8 cellular contexts compared by ENCODE assay signal in genomic region chr5:36874465-36874864, GRCh38. TPM values are rescaled to one million over a fixed set of nuclear protein-coding genes. Genes with fewer than 3 reads are reported as not detected.
DNase-seq lines count a peak whose midpoint lies in the region.

No MANE protein-coding gene starts in this region.

- no peak for DNase-seq in activated naive CD4-positive, alpha-beta T cell treated with Interleukin-2 at 50 U/mL for 16 hours
- DNase-seq in activated CD4-positive, alpha-beta memory T cell treated with anti-CD3 and anti-CD28 coated beads for 36 hours: no peak
- no peak for DNase-seq in GDM1 (lab: John Stamatoyannopoulos, UW)
- no peak for DNase-seq in NCI-H187 treated with DMSO at 0.1 percent for 48 hours (lab: John Stamatoyannopoulos, UW)
- no peak for DNase-seq in ecto neural progenitor cell (ENCODE audit: low spot score)

- H3K9me3 Mint-ChIP-seq in activated naive CD4-positive, alpha-beta T cell treated with anti-CD3 and anti-CD28 coated beads, Interleukin-2, amount 50 U/mL, for 24 hours: no peaks in the 10 kb centered on the region
- H3K9me3 Mint-ChIP-seq in activated CD4-positive, alpha-beta memory T cell treated with anti-CD3 and anti-CD28 coated beads for 36 hours: no peaks in the 10 kb centered on the region

- H3K4me1 ChIP-seq in iPS-20b (ENCODE audit: insufficient read depth, low read length): peaks cover 19% of the 10 kb centered on the region
- peaks cover 5% of the 10 kb centered on the region for H3K4me1 ChIP-seq in thymus (ENCODE audit: control insufficient read depth, insufficient read depth, low read length)

- no peaks in the 10 kb centered on the region for H3K27me3 Mint-ChIP-seq in activated naive CD4-positive, alpha-beta T cell treated with anti-CD3 and anti-CD28 coated beads, Interleukin-2, amount 50 U/mL, for 24 hours
- H3K27me3 Mint-ChIP-seq in activated CD4-positive, alpha-beta memory T cell treated with anti-CD3 and anti-CD28 coated beads for 36 hours: no peaks in the 10 kb centered on the region

- H3K27ac Mint-ChIP-seq in activated naive CD4-positive, alpha-beta T cell treated with anti-CD3 and anti-CD28 coated beads, Interleukin-2, amount 50 U/mL, for 24 hours: peak overlapping the region; percentile 61
- H3K27ac Mint-ChIP-seq in activated CD4-positive, alpha-beta memory T cell treated with anti-CD3 and anti-CD28 coated beads for 36 hours: peak overlapping the region; percentile 38

- POLR2A ChIA-PET in activated CD4-positive, alpha-beta memory T cell treated with anti-CD3 and anti-CD28 coated beads for 36 hours (lab: Charles Lee): no interaction called here

- WGBS in thymus: 56% methylated on average over 3 of the region's 3 CpGs

- CTCF ChIA-PET in activated CD4-positive, alpha-beta memory T cell treated with anti-CD3 and anti-CD28 coated beads for 36 hours (lab: Charles Lee): interaction anchor here (1.1 to 1.7 kb wide), 5 partner anchors 15 to 154 kb away, joined by 3 to 5 read pairs (median 4); no protein-coding TSS in a partner anchor

- no peaks in the 10 kb centered on the region for H3K27me3 ChIP-seq in iPS-20b (ENCODE audit: insufficient read depth, low read length)
- H3K27me3 ChIP-seq in thymus (ENCODE audit: control insufficient read depth, insufficient read depth): no peaks in the 10 kb centered on the region

- no peak overlapping the region; the same call in 1 of the 2 replicates for H3K9ac ChIP-seq in iPS-20b (ENCODE audit: low read depth, low read length)

- peak overlapping the region; percentile 91 for H3K4me3 ChIP-seq in iPS-20b (ENCODE audit: low read length)
- peak overlapping the region; percentile 81 for H3K4me3 ChIP-seq in thymus (ENCODE audit: low read length)

- H3K27ac ChIP-seq in iPS-20b (ENCODE audit: low read length) (no peak overlapping the region), thymus (ENCODE audit: low read depth) (no peak overlapping the region)

- H3K4me3 Mint-ChIP-seq in activated naive CD4-positive, alpha-beta T cell treated with anti-CD3 and anti-CD28 coated beads, Interleukin-2, amount 50 U/mL, for 24 hours: peak overlapping the region; percentile 94
- peak overlapping the region; percentile 88 for H3K4me3 Mint-ChIP-seq in activated CD4-positive, alpha-beta memory T cell treated with anti-CD3 and anti-CD28 coated beads for 36 hours

- H3K9me3 ChIP-seq in iPS-20b (ENCODE audit: insufficient read depth, low read depth, low read length): no peaks in the 10 kb centered on the region
- no peaks in the 10 kb centered on the region for H3K9me3 ChIP-seq in thymus (ENCODE audit: control insufficient read depth)

- peaks cover 61% of the 10 kb centered on the region for H3K4me1 Mint-ChIP-seq in activated naive CD4-positive, alpha-beta T cell treated with anti-CD3 and anti-CD28 coated beads, Interleukin-2, amount 50 U/mL, for 24 hours
- H3K4me1 Mint-ChIP-seq in activated CD4-positive, alpha-beta memory T cell treated with anti-CD3 and anti-CD28 coated beads for 36 hours (ENCODE audit: low read depth): peaks cover 34% of the 10 kb centered on the region

- H3K36me3 ChIP-seq in iPS-20b (ENCODE audit: insufficient read depth, low read depth, low read length) (no peaks in the 10 kb centered on the region), thymus (ENCODE audit: control insufficient read depth, insufficient read depth) (no peaks in the 10 kb centered on the region)

- intact Hi-C loops in activated CD4-positive, alpha-beta memory T cell treated with anti-CD3 and anti-CD28 coated beads for 36 hours (cut with micrococcal nuclease): loop anchor here (2.0 to 10.0 kb wide), 2 partner anchors 14 to 1960 kb away; partner anchors contain the start of genes BRIX1 and RAD1

- H3K36me3 Mint-ChIP-seq in activated naive CD4-positive, alpha-beta T cell treated with anti-CD3 and anti-CD28 coated beads, Interleukin-2, amount 50 U/mL, for 24 hours: peaks cover 2% of the 10 kb centered on the region
- H3K36me3 Mint-ChIP-seq in activated CD4-positive, alpha-beta memory T cell treated with anti-CD3 and anti-CD28 coated beads for 36 hours: peaks cover 16% of the 10 kb centered on the region

RNA-seq across cellular contexts. Expression of gene NIPBL, which starts 2.1 kb away (rescaled TPM):
- 10 to 100 TPM; 35.4 to 40.4 TPM for total RNA-seq in activated CD4-positive, alpha-beta memory T cell treated with anti-CD3 and anti-CD28 coated beads for 36 hours
- 38.4 TPM for polyA plus RNA-seq in thymus
